ENCODE assay signal across 9 cellular contexts in the genomic region with DNA sequence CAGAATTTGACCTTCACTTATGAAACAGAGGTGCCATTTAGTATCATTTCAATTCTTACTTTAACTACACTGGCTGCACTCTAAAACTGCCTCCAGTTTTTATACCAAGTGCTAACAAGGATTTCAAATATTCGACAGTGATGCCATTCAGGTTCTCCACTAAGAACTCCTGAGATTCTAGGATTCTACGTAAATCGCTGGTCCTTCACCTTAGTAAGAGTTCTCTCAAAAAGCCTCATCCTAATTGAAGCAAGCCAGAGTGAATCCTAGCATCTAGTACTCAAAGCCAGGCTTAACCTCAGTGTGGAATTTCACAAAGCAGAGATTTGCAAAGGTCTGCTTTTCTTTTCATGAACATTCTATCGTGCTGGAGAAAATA. TPM values are rescaled to one million over a fixed set of nuclear protein-coding genes. Genes with fewer than 3 reads are reported as not detected.
DNase-seq lines count a peak whose midpoint lies in the region; ATAC-seq lines count a peak whose summit lies in the region.
"Had no signal": no experiment of that assay in that cellular context is flagged by ENCODE, and none has a peak within 500 bp of the region (broad histone marks: within the 10 kb centered on the region; RNA-seq: fewer than 3 reads in every experiment).

No MANE protein-coding gene starts in this region.

- H3K9ac ChIP-seq in HUES48 (ENCODE audit: low read depth, low read length): peak overlapping the region; percentile 97; the same call in 1 of the 2 replicates

- H3K4me3 ChIP-seq in HUES48 (ENCODE audit: low read depth, low read length): peak overlapping the region; percentile 98

- H3K4me3 Mint-ChIP-seq in activated naive CD8-positive, alpha-beta T cell: peak overlapping the region; percentile 98
- H3K4me3 Mint-ChIP-seq in immature natural killer cell: peak overlapping the region; percentile 98 to 100 (median 99)
- H3K4me3 Mint-ChIP-seq in stimulated activated naive CD8-positive, alpha-beta T cell treated with anti-CD3 and anti-CD28 coated beads, Interleukin-15, amount 100 ng/mL, for 72 hours: peak overlapping the region; percentile 97 to 98

- peaks cover 24% of the 10 kb centered on the region for H3K36me3 Mint-ChIP-seq in activated naive CD8-positive, alpha-beta T cell
- peaks cover 11 to 57% (median 42%) of the 10 kb centered on the region in 3 donors for H3K36me3 Mint-ChIP-seq in immature natural killer cell

- no peaks in the 10 kb centered on the region for H3K9me3 Mint-ChIP-seq in activated naive CD8-positive, alpha-beta T cell (ENCODE audit: low read depth)
- no peaks in the 10 kb centered on the region for H3K9me3 Mint-ChIP-seq in immature natural killer cell
- no peaks in the 10 kb centered on the region for H3K9me3 Mint-ChIP-seq in stimulated activated naive CD8-positive, alpha-beta T cell treated with anti-CD3 and anti-CD28 coated beads, Interleukin-15, amount 100 ng/mL, for 72 hours

- ATAC-seq in stimulated activated naive CD8-positive, alpha-beta T cell treated with anti-CD3 and anti-CD28 coated beads, Interleukin-15, amount 100 ng/mL, for 72 hours: no peak
- no peak for ATAC-seq in HG02973 (IDR thresholded peaks at IDR 0.05; ENCODE audit: unreplicated experiment)

- H3K27me3 ChIP-seq in HUES48 (ENCODE audit: control insufficient read depth, insufficient read depth, low read length): peaks cover 6% of the 10 kb centered on the region; the same call in 1 of the 2 replicates

- H3K9me3 ChIP-seq in HUES48 (ENCODE audit: control insufficient read depth, insufficient read depth, low read length): no peaks in the 10 kb centered on the region

- peaks cover 32% of the 10 kb centered on the region for H3K4me1 ChIP-seq in HUES48 (ENCODE audit: control insufficient read depth, insufficient read depth, low read length)

- DNase-seq in immature natural killer cell: no peak
- DNase-seq in stimulated activated naive CD8-positive, alpha-beta T cell treated with anti-CD3 and anti-CD28 coated beads, Interleukin-15, amount 100 ng/mL, for 72 hours: no peak
- no peak for DNase-seq in DMS153 treated with DMSO at 0.1 percent for 48 hours (lab: John Stamatoyannopoulos, UW; ENCODE audit: unreplicated experiment)
- DNase-seq in COLO829 (ENCODE audit: low spot score): no peak
- DNase-seq: NCI-H1417 treated with DMSO at 0.1 percent for 48 hours, retina had no signal

- H3K27me3 Mint-ChIP-seq in activated naive CD8-positive, alpha-beta T cell: no peaks in the 10 kb centered on the region
- peaks cover 21 to 40% (median 29%) of the 10 kb centered on the region in 3 donors for H3K27me3 Mint-ChIP-seq in immature natural killer cell (ENCODE audit: low read depth in 3 of 3)
- no peaks in the 10 kb centered on the region for H3K27me3 Mint-ChIP-seq in stimulated activated naive CD8-positive, alpha-beta T cell treated with anti-CD3 and anti-CD28 coated beads, Interleukin-15, amount 100 ng/mL, for 72 hours

- H3K27ac ChIP-seq in HUES48 (ENCODE audit: low read depth, low read length): peak overlapping the region; percentile 32

- peaks cover 70% of the 10 kb centered on the region for H3K4me1 Mint-ChIP-seq in activated naive CD8-positive, alpha-beta T cell (ENCODE audit: low read depth)
- H3K4me1 Mint-ChIP-seq in immature natural killer cell: peaks cover 75 to 85% of the 10 kb centered on the region in 2 donors
- H3K4me1 Mint-ChIP-seq in stimulated activated naive CD8-positive, alpha-beta T cell treated with anti-CD3 and anti-CD28 coated beads, Interleukin-15, amount 100 ng/mL, for 72 hours: peaks cover 85% of the 10 kb centered on the region

- peak overlapping the region; percentile 83 for H3K27ac Mint-ChIP-seq in activated naive CD8-positive, alpha-beta T cell
- peak overlapping the region; percentile 67 to 99 (median 98) for H3K27ac Mint-ChIP-seq in immature natural killer cell
- peak overlapping the region; percentile 48 to 61 for H3K27ac Mint-ChIP-seq in stimulated activated naive CD8-positive, alpha-beta T cell treated with anti-CD3 and anti-CD28 coated beads, Interleukin-15, amount 100 ng/mL, for 72 hours

- H3K36me3 ChIP-seq in HUES48 (ENCODE audit: control insufficient read depth, insufficient read depth, low read length): peaks cover 71% of the 10 kb centered on the region

RNA-seq across cellular contexts. Expression of a gene that starts 3.5 kb away (rescaled TPM):
- 100 to 1,000 TPM in 1 of 3 donors, 10 to 100 TPM in 2; 52.6 to 116 (median 92.7) TPM for polyA plus RNA-seq in immature natural killer cell
